In genomic region chr1:234356615-234357269, GRCh38 we compare ENCODE assay signal across 8 cellular contexts. TPM values are rescaled to one million over a fixed set of nuclear protein-coding genes. Genes with fewer than 3 reads are reported as not detected.
DNase-seq lines count a peak whose midpoint lies in the region; ATAC-seq and TF ChIP-seq lines count a peak whose summit lies in the region.
"Not testable (repeated sequence)": the region's sequence is repeated elsewhere in the genome, so short reads cannot be mapped to it uniquely, and the experiment has no call there.

No MANE protein-coding gene starts in this region.

- H3K27ac ChIP-seq in VCaP = peak overlapping the region; percentile 66
- not testable (repeated sequence) for H3K27ac ChIP-seq in esophagus muscularis mucosa (replicated peaks in 1 of 4)

- TF ChIP-seq CTCF in VCaP (conservative IDR thresholded peaks at IDR 0.05); esophagus muscularis mucosa (IDR thresholded peaks at IDR 0.05): not testable (repeated sequence)

- not testable (repeated sequence) for H3K4me1 ChIP-seq in esophagus muscularis mucosa

- POLR2A ChIA-PET in naive thymus-derived CD8-positive, alpha-beta T cell (lab: Charles Lee) = interaction anchor here (0.8 to 4.2 kb wide), 5 partner anchors 14 to 46 kb away, joined by 3 to 28 read pairs (median 3); partner anchors contain the start of gene COA6

- H3K27me3 Mint-ChIP-seq in naive thymus-derived CD8-positive, alpha-beta T cell = not testable (repeated sequence)

- peak overlapping the region in 9 of 10 donors; percentile 57 to 95 (median 92) for H3K27ac Mint-ChIP-seq in naive thymus-derived CD8-positive, alpha-beta T cell

- not testable (repeated sequence) for H3K9me3 ChIP-seq in esophagus muscularis mucosa

- peak overlapping the region; percentile 28 to 39 (median 33) for H3K4me3 ChIP-seq in esophagus muscularis mucosa

- H3K9me3 Mint-ChIP-seq in naive thymus-derived CD8-positive, alpha-beta T cell = not testable (repeated sequence)

- TF ChIP-seq POLR2A in esophagus muscularis mucosa (IDR thresholded peaks at IDR 0.05; ENCODE audit: low read depth) = not testable (repeated sequence)

- intact Hi-C loops in esophagus muscularis mucosa (cut with DNase I) = not testable (repeated sequence)

- peak; percentile 71 for ATAC-seq in HG02938 (IDR thresholded peaks at IDR 0.05; ENCODE audit: unreplicated experiment)
- peak; percentile 80 to 88 for ATAC-seq in naive thymus-derived CD8-positive, alpha-beta T cell

- H3K4me1 Mint-ChIP-seq in naive thymus-derived CD8-positive, alpha-beta T cell = peaks cover 3 to 18% (median 15%) of the 10 kb centered on the region in 4 donors

- H3K4me3 Mint-ChIP-seq in naive thymus-derived CD8-positive, alpha-beta T cell = peak overlapping the region; percentile 61 to 88 (median 83)

- WGBS in esophagus muscularis mucosa = 72% methylated on average over 21 of the region's 35 CpGs

- DNase-seq in DMS 273 treated with DMSO at 0.1 percent for 48 hours (lab: John Stamatoyannopoulos, UW) (peak; percentile 26), NCI-H2227 (lab: John Stamatoyannopoulos, UW; ENCODE audit: unreplicated experiment) (peak; percentile 60)
- DNase-seq in activated naive CD4-positive, alpha-beta T cell treated with Interleukin-2 at 50 U/mL for 16 hours = peak; percentile 65
- DNase-seq in esophagus muscularis mucosa (ENCODE audit: extremely low spot score) = not testable (repeated sequence)
- peak in 9 of 10 donors; percentile 24 to 77 (median 48) for DNase-seq in naive thymus-derived CD8-positive, alpha-beta T cell
- DNase-seq in stimulated activated CD8-positive, alpha-beta memory T cell treated with anti-CD3 and anti-CD28 coated beads, Interleukin-7, amount 100 ng/mL, for 4 hours (ENCODE audit: low read depth in 2 of 2) = peak; percentile 26 to 30

- H3K36me3 ChIP-seq in esophagus muscularis mucosa = not testable (repeated sequence)

- peaks cover 0 to 19% (median 0%) of the 10 kb centered on the region in 4 donors for H3K27me3 ChIP-seq in esophagus muscularis mucosa

- TF ChIP-seq EP300 in esophagus muscularis mucosa (IDR thresholded peaks at IDR 0.05) = not testable (repeated sequence)

- not testable (repeated sequence) for H3K36me3 Mint-ChIP-seq in naive thymus-derived CD8-positive, alpha-beta T cell

RNA-seq across cellular contexts. Expression of gene COA6, which starts 16.5 kb away (rescaled TPM):
- 10 to 100 TPM in 3 of 4 donors, 1 to 10 TPM in 1; 9.4 to 18.3 (median 16.0) TPM for total RNA-seq in esophagus muscularis mucosa
- total RNA-seq in naive thymus-derived CD8-positive, alpha-beta T cell = 10 to 100 TPM; 16.1 to 22.1 TPM
- polyA plus RNA-seq in naive thymus-derived CD8-positive, alpha-beta T cell = 10 to 100 TPM; 29.1 to 32.6 (median 32.0) TPM
